11 cellular contexts compared by ENCODE assay signal in genomic region chr7:32043688-32044087, GRCh38. TPM values are rescaled to one million over a fixed set of nuclear protein-coding genes. Genes with fewer than 3 reads are reported as not detected.
A peak's percentile ranks its signal among the peaks of the same experiment; 100 is the strongest.
DNase-seq lines count a peak whose midpoint lies in the region; ATAC-seq and TF ChIP-seq lines count a peak whose summit lies in the region.
"Had no signal": no experiment of that assay in that cellular context is flagged by ENCODE, and none has a peak within 500 bp of the region (broad histone marks: within the 10 kb centered on the region; RNA-seq: fewer than 3 reads in every experiment).

No MANE protein-coding gene starts in this region.

- no peak overlapping the region for H3K4me3 Mint-ChIP-seq in activated T-helper 1 cell treated with anti-CD3 and anti-CD28 coated beads, Interleukin-12 subunit alpha, Interleukin-12 subunit beta, Interleukin-2, Interleukin-4 antibody, amounts not matched to agents 30 ng/mL and 10 ng/mL and 1 ng/mL, durations not matched to agents 14 hours and 24 hours and 36 hours

- H3K27ac ChIP-seq in brain microvascular endothelial cell = no peak overlapping the region
- H3K27ac ChIP-seq: BLaER1 had no signal

- no peaks in the 10 kb centered on the region for H3K27me3 ChIP-seq in brain microvascular endothelial cell (replicated peaks)
- H3K27me3 ChIP-seq: BLaER1 had no signal

- H3K27ac Mint-ChIP-seq in activated T-helper 1 cell treated with anti-CD3 and anti-CD28 coated beads, Interleukin-12 subunit alpha, Interleukin-12 subunit beta, Interleukin-2, Interleukin-4 antibody, amounts not matched to agents 30 ng/mL and 10 ng/mL and 1 ng/mL, durations not matched to agents 14 hours and 24 hours and 36 hours = no peak overlapping the region

- in situ Hi-C loops in brain microvascular endothelial cell (cut with HindIII; ENCODE audit: low pct_ligation_motif_present, low sequenced_read_pairs) = no loop called here

- no peaks in the 10 kb centered on the region for H3K9me3 Mint-ChIP-seq in activated T-helper 1 cell treated with anti-CD3 and anti-CD28 coated beads, Interleukin-12 subunit alpha, Interleukin-12 subunit beta, Interleukin-2, Interleukin-4 antibody, amounts not matched to agents 30 ng/mL and 10 ng/mL and 1 ng/mL, durations not matched to agents 14 hours and 24 hours and 36 hours

- ATAC-seq in GM18873 (IDR thresholded peaks at IDR 0.05; ENCODE audit: low FRiP score, unreplicated experiment) = peak; percentile 62
- ATAC-seq in HG03442 (IDR thresholded peaks at IDR 0.05; ENCODE audit: unreplicated experiment) = peak; percentile 84

- CTCF ChIA-PET in AG04449 (lab: Yijun Ruan, JAX) = no interaction called here

- TF ChIP-seq CTCF in AG04449 (IDR thresholded peaks at IDR 0.05; ENCODE audit: insufficient read depth, low read length, missing control alignments) = no peak
- TF ChIP-seq CTCF in brain microvascular endothelial cell (IDR thresholded peaks at IDR 0.05; ENCODE audit: low read depth, low read length, missing control alignments) = no peak

- no peak overlapping the region for H3K4me3 ChIP-seq in AG04449 (ENCODE audit: low read depth, low read length)
- H3K4me3 ChIP-seq in brain microvascular endothelial cell (ENCODE audit: low read depth, low read length) = no peak overlapping the region
- H3K4me3 ChIP-seq: BLaER1 had no signal

- no peaks in the 10 kb centered on the region for H3K36me3 ChIP-seq in brain microvascular endothelial cell (replicated peaks)
- H3K36me3 ChIP-seq: BLaER1 had no signal

- H3K36me3 Mint-ChIP-seq in activated T-helper 1 cell treated with anti-CD3 and anti-CD28 coated beads, Interleukin-12 subunit alpha, Interleukin-12 subunit beta, Interleukin-2, Interleukin-4 antibody, amounts not matched to agents 30 ng/mL and 10 ng/mL and 1 ng/mL, durations not matched to agents 14 hours and 24 hours and 36 hours (ENCODE audit: low read depth) = no peaks in the 10 kb centered on the region

- H3K27me3 Mint-ChIP-seq in activated T-helper 1 cell treated with anti-CD3 and anti-CD28 coated beads, Interleukin-12 subunit alpha, Interleukin-12 subunit beta, Interleukin-2, Interleukin-4 antibody, amounts not matched to agents 30 ng/mL and 10 ng/mL and 1 ng/mL, durations not matched to agents 14 hours and 24 hours and 36 hours (ENCODE audit: insufficient read depth) = no peaks in the 10 kb centered on the region

- POLR2A ChIA-PET in AG04449 (lab: Yijun Ruan, JAX) = no interaction called here

- intact Hi-C loops in posterior vena cava (cut with DNase I) = no loop called here
- intact Hi-C loops in activated T-helper 1 cell treated with anti-CD3 and anti-CD28 coated beads, Interleukin-12 subunit alpha, Interleukin-12 subunit beta, Interleukin-2, Interleukin-4 antibody, amounts not matched to agents 30 ng/mL and 10 ng/mL and 1 ng/mL, durations not matched to agents 14 hours and 24 hours and 36 hours (cut with micrococcal nuclease) = no loop called here

- H3K4me1 Mint-ChIP-seq in activated T-helper 1 cell treated with anti-CD3 and anti-CD28 coated beads, Interleukin-12 subunit alpha, Interleukin-12 subunit beta, Interleukin-2, Interleukin-4 antibody, amounts not matched to agents 30 ng/mL and 10 ng/mL and 1 ng/mL, durations not matched to agents 14 hours and 24 hours and 36 hours (ENCODE audit: low read depth) = no peaks in the 10 kb centered on the region

- DNase-seq in AG04449 (ENCODE audit: low read depth, low spot score) (peak; percentile 42), brain microvascular endothelial cell (peak; percentile 43), NCI-H2171 treated with DMSO at 0.1 percent for 48 hours (lab: John Stamatoyannopoulos, UW) (no peak), posterior vena cava (ENCODE audit: low spot score) (no peak), activated T-cell treated with anti-CD3 and anti-CD28 coated beads for 4 hours (no peak)
- no peak for DNase-seq in activated T-helper 1 cell treated with anti-CD3 and anti-CD28 coated beads, Interleukin-12 subunit alpha, Interleukin-12 subunit beta, Interleukin-2, Interleukin-4 antibody, amounts not matched to agents 30 ng/mL and 10 ng/mL and 1 ng/mL, durations not matched to agents 14 hours and 24 hours and 36 hours (ENCODE audit: low spot score)
- DNase-seq: NCI-H524, retina had no signal

RNA-seq across cellular contexts. Expression of gene PDE1C, which starts 26.5 kb away (rescaled TPM):
- 10 to 100 TPM; 47.8 to 51.3 TPM for total RNA-seq in posterior vena cava
- total RNA-seq in activated T-helper 1 cell treated with anti-CD3 and anti-CD28 coated beads, Interleukin-12 subunit alpha, Interleukin-12 subunit beta, Interleukin-2, Interleukin-4 antibody, amounts not matched to agents 30 ng/mL and 10 ng/mL and 1 ng/mL, durations not matched to agents 14 hours and 24 hours and 36 hours = not detected in 2 replicates

Comparison
In these comparisons a context has a peak if more than half of its experiments do, and no peak if none do; other contexts are left out.
1. DNase-seq: peak in AG04449 (single experiment) and brain microvascular endothelial cell (single experiment); none in NCI-H2171 treated with DMSO at 0.1 percent for 48 hours (single experiment), posterior vena cava (single experiment), activated T-cell treated with anti-CD3 and anti-CD28 coated beads for 4 hours (single experiment) and activated T-helper 1 cell treated with anti-CD3 and anti-CD28 coated beads, Interleukin-12 subunit alpha, Interleukin-12 subunit beta, Interleukin-2, Interleukin-4 antibody, amounts not matched to agents 30 ng/mL and 10 ng/mL and 1 ng/mL, durations not matched to agents 14 hours and 24 hours and 36 hours (single experiment).
2. RNA of gene PDE1C, which starts 26.5 kb away (total RNA-seq): 47.8 to 51.3 TPM in posterior vena cava; not detected in activated T-helper 1 cell treated with anti-CD3 and anti-CD28 coated beads, Interleukin-12 subunit alpha, Interleukin-12 subunit beta, Interleukin-2, Interleukin-4 antibody, amounts not matched to agents 30 ng/mL and 10 ng/mL and 1 ng/mL, durations not matched to agents 14 hours and 24 hours and 36 hours; every median in the first group is over 10 times any median in the second.